Comparison of ENCODE assay signal across 17 cellular contexts in the genomic region with DNA sequence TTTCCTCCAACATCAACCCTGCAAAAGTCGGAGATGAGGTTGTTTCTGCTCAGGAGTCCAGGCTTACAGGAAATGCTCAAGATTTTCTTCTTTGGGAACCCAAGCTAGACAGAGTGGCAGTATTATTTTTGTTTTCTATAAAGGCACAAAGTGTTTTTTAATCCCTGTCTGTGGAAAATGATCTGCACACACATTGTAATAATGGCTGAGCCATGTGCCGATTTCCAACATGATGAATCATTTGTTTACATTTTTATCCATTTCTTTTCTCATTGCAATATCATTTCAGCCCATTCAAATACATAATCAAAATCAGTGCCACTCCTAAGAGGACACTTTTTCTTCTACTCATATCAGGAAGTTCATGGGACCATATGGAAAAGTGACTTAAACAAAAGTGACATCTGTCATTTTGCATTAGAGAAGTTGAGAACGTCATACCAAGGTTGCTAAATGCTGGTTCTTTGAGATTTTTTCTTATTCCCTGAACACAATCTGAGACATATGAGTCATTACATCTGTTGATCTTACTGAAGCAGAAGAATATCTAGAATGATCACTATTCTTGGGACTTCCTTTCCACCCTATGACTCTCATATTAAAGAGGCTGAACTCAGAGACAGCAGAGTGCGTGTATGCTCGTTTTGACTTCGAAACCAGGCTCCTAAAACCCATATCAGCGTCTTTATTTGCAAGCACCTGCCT. TPM values are rescaled to one million over a fixed set of nuclear protein-coding genes. Genes with fewer than 3 reads are reported as not detected.
A peak's percentile ranks its signal among the peaks of the same experiment; 100 is the strongest.
DNase-seq lines count a peak whose midpoint lies in the region; ATAC-seq and TF ChIP-seq lines count a peak whose summit lies in the region.
"Had no signal": no experiment of that assay in that cellular context is flagged by ENCODE, and none has a peak within 500 bp of the region (broad histone marks: within the 10 kb centered on the region; RNA-seq: fewer than 3 reads in every experiment).

No MANE protein-coding gene starts in this region.

- CTCF ChIA-PET in MCF 10A (lab: Yijun Ruan, JAX), result interaction anchor here (0.6 to 1.1 kb wide), 2 partner anchors 131 to 1156 kb away, joined by 3 read pairs; no protein-coding TSS in a partner anchor
- CTCF ChIA-PET in HEK293T (lab: Yijun Ruan, JAX), result interaction anchor here (0.6 to 0.7 kb wide), 2 partner anchors 27 to 109 kb away, joined by 3 read pairs; no protein-coding TSS in a partner anchor
- CTCF ChIA-PET in activated CD4-positive, alpha-beta T cell treated with anti-CD3 and anti-CD28 coated beads for 36 hours (lab: Charles Lee), result no interaction called here
- CTCF ChIA-PET in activated CD4-positive, alpha-beta memory T cell treated with anti-CD3 and anti-CD28 coated beads, Interleukin-2, amount 10 ng/mL, durations not matched to agents 7 days and 5 days (lab: Charles Lee), result interaction anchor here (1.8 kb wide), 1 partner anchor 15 kb away, joined by 3 read pairs; no protein-coding TSS in a partner anchor

- H3K4me3 Mint-ChIP-seq in MCF 10A (ENCODE audit: unreplicated experiment), result peak overlapping the region; percentile 10
- H3K4me3 Mint-ChIP-seq in activated CD4-positive, alpha-beta T cell treated with anti-CD3 and anti-CD28 coated beads for 36 hours, result no peak overlapping the region
- H3K4me3 Mint-ChIP-seq in activated CD4-positive, alpha-beta memory T cell treated with anti-CD3 and anti-CD28 coated beads, Interleukin-2, amount 10 ng/mL, durations not matched to agents 7 days and 5 days, result no peak overlapping the region
- H3K4me3 Mint-ChIP-seq: mesothelial cell of epicardium had no signal

- peak overlapping the region; percentile 38 for H3K4me2 ChIP-seq in fibroblast of lung (ENCODE audit: extremely low read depth, insufficient read depth, low read length)

- no peak overlapping the region for H3K9ac ChIP-seq in fibroblast of lung (ENCODE audit: insufficient read depth, low read length)

- TF ChIP-seq POLR2A in breast epithelium (IDR thresholded peaks at IDR 0.05), result no peak

- no peaks in the 10 kb centered on the region for H3K36me3 Mint-ChIP-seq in MCF 10A (ENCODE audit: insufficient read depth, unreplicated experiment)
- H3K36me3 Mint-ChIP-seq in activated CD4-positive, alpha-beta T cell treated with anti-CD3 and anti-CD28 coated beads for 36 hours (ENCODE audit: low read depth), result no peaks in the 10 kb centered on the region
- H3K36me3 Mint-ChIP-seq in activated CD4-positive, alpha-beta memory T cell treated with anti-CD3 and anti-CD28 coated beads, Interleukin-2, amount 10 ng/mL, durations not matched to agents 7 days and 5 days (ENCODE audit: low read depth), result no peaks in the 10 kb centered on the region
- H3K36me3 Mint-ChIP-seq: mesothelial cell of epicardium had no signal

- H3K27ac Mint-ChIP-seq in MCF 10A (ENCODE audit: low read depth, unreplicated experiment), result peak overlapping the region; percentile 40
- no peak overlapping the region for H3K27ac Mint-ChIP-seq in activated CD4-positive, alpha-beta T cell treated with anti-CD3 and anti-CD28 coated beads for 36 hours
- no peak overlapping the region for H3K27ac Mint-ChIP-seq in activated CD4-positive, alpha-beta memory T cell treated with anti-CD3 and anti-CD28 coated beads, Interleukin-2, amount 10 ng/mL, durations not matched to agents 7 days and 5 days
- H3K27ac Mint-ChIP-seq: mesothelial cell of epicardium had no signal

- ATAC-seq in activated CD4-positive, alpha-beta T cell treated with anti-CD3 and anti-CD28 coated beads for 36 hours, result no peak

- H3K27ac ChIP-seq in breast epithelium (no peak overlapping the region), SJSA1 (peak overlapping the region; percentile 79), fibroblast of lung (ENCODE audit: insufficient read depth, low read length) (no peak overlapping the region)
- H3K27ac ChIP-seq: ovary had no signal

- H3K27me3 Mint-ChIP-seq in MCF 10A (ENCODE audit: insufficient read depth, unreplicated experiment), result no peaks in the 10 kb centered on the region
- H3K27me3 Mint-ChIP-seq in activated CD4-positive, alpha-beta T cell treated with anti-CD3 and anti-CD28 coated beads for 36 hours, result peaks cover 14% of the 10 kb centered on the region
- H3K27me3 Mint-ChIP-seq in activated CD4-positive, alpha-beta memory T cell treated with anti-CD3 and anti-CD28 coated beads, Interleukin-2, amount 10 ng/mL, durations not matched to agents 7 days and 5 days, result peaks cover 20% of the 10 kb centered on the region

- TF ChIP-seq CTCF in MCF 10A (IDR thresholded peaks at IDR 0.05; ENCODE audit: unreplicated experiment) (no peak), breast epithelium (IDR thresholded peaks at IDR 0.05) (no peak), fibroblast of lung (conservative IDR thresholded peaks at IDR 0.05 in 1 of 2, IDR thresholded peaks at IDR 0.05 in 1 of 2; ENCODE audit: low read depth in 1 of 2, low read length in 2 of 2) (no peak)

- no peaks in the 10 kb centered on the region for H3K79me2 ChIP-seq in fibroblast of lung (ENCODE audit: control insufficient read depth, insufficient read depth, low read length)

- H3K9me3 ChIP-seq in breast epithelium (peaks cover 0 to 11% of the 10 kb centered on the region in 2 donors), SJSA1 (replicated peaks) (peaks cover 3% of the 10 kb centered on the region; the same call in 1 of the 2 replicates), fibroblast of lung (ENCODE audit: control insufficient read depth, insufficient read depth, low read depth, low read length) (no peaks in the 10 kb centered on the region)
- H3K9me3 ChIP-seq: ovary had no signal

- peaks cover 7% of the 10 kb centered on the region for H3K9me3 Mint-ChIP-seq in MCF 10A (ENCODE audit: unreplicated experiment)
- no peaks in the 10 kb centered on the region for H3K9me3 Mint-ChIP-seq in activated CD4-positive, alpha-beta T cell treated with anti-CD3 and anti-CD28 coated beads for 36 hours (ENCODE audit: low read depth)
- no peaks in the 10 kb centered on the region for H3K9me3 Mint-ChIP-seq in activated CD4-positive, alpha-beta memory T cell treated with anti-CD3 and anti-CD28 coated beads, Interleukin-2, amount 10 ng/mL, durations not matched to agents 7 days and 5 days

- POLR2A ChIA-PET in MCF 10A (lab: Yijun Ruan, JAX) (interaction anchor here (0.6 to 2.2 kb wide), 5 partner anchors 9 to 1011 kb away, joined by 3 to 9 read pairs (median 3); no protein-coding TSS in a partner anchor), HEK293T (lab: Yijun Ruan, JAX) (no interaction called here)
- POLR2A ChIA-PET in activated CD4-positive, alpha-beta T cell treated with anti-CD3 and anti-CD28 coated beads for 36 hours (lab: Charles Lee), result no interaction called here
- POLR2A ChIA-PET in activated CD4-positive, alpha-beta memory T cell treated with anti-CD3 and anti-CD28 coated beads, Interleukin-2, amount 10 ng/mL, durations not matched to agents 7 days and 5 days (lab: Charles Lee), result no interaction called here

- no peaks in the 10 kb centered on the region for H3K4me1 ChIP-seq in breast epithelium
- peaks cover 28% of the 10 kb centered on the region for H3K4me1 ChIP-seq in SJSA1 (replicated peaks)
- H3K4me1 ChIP-seq in fibroblast of lung (ENCODE audit: control insufficient read depth, extremely low read depth, insufficient read depth, low read length), result peaks cover 5% of the 10 kb centered on the region

- H4K20me1 ChIP-seq in fibroblast of lung (ENCODE audit: control insufficient read depth, extremely low read depth, insufficient read depth, low read length), result no peaks in the 10 kb centered on the region

- H3K27me3 ChIP-seq in breast epithelium (no peaks in the 10 kb centered on the region), SJSA1 (replicated peaks) (no peaks in the 10 kb centered on the region), fibroblast of lung (ENCODE audit: control insufficient read depth, insufficient read depth, low read length) (no peaks in the 10 kb centered on the region)
- H3K27me3 ChIP-seq: dorsolateral prefrontal cortex, ovary had no signal

- H3K4me3 ChIP-seq in breast epithelium (no peak overlapping the region), SJSA1 (no peak overlapping the region), fibroblast of lung (replicated peaks in 1 of 4; ENCODE audit: control extremely low read depth in 1 of 4, insufficient read depth in 1 of 4, low read depth in 3 of 4, low read length in 4 of 4) (no peak overlapping the region)
- H3K4me3 ChIP-seq: dorsolateral prefrontal cortex, ovary had no signal

- DNase-seq in MCF 10A (ENCODE audit: unreplicated experiment) (peak; percentile 64), breast epithelium (ENCODE audit: low spot score in 2 of 2) (no peak), SJSA1 (ENCODE audit: low read depth in 1 of 2, low spot score in 2 of 2) (peak in 1 of 2 experiments; percentile 75), fibroblast of lung (ENCODE audit: low read depth in 2 of 2) (peak; percentile 48 to 63), HEK293T (ENCODE audit: extremely low spot score) (no peak), HK-2 (ENCODE audit: unreplicated experiment) (no peak)
- DNase-seq in activated CD4-positive, alpha-beta T cell treated with anti-CD3 and anti-CD28 coated beads for 36 hours, result no peak
- no peak for DNase-seq in activated CD4-positive, alpha-beta memory T cell treated with anti-CD3 and anti-CD28 coated beads, Interleukin-2, amount 10 ng/mL, durations not matched to agents 7 days and 5 days
- DNase-seq: activated CD4-positive, alpha-beta T cell treated with anti-CD3 and anti-CD28 coated beads for 4 hours; DMS79; dorsolateral prefrontal cortex; NCI-H524 treated with DMSO at 0.1 percent for 48 hours; ovary; RPMI8226 had no signal

- H2AFZ ChIP-seq in fibroblast of lung (ENCODE audit: low read length), result no peak overlapping the region

- H3K36me3 ChIP-seq in breast epithelium (no peaks in the 10 kb centered on the region), SJSA1 (no peaks in the 10 kb centered on the region), fibroblast of lung (ENCODE audit: control insufficient read depth, insufficient read depth, low read length) (no peaks in the 10 kb centered on the region)
- H3K36me3 ChIP-seq: ovary had no signal

- intact Hi-C loops in MCF 10A (cut with micrococcal nuclease), result loop anchor here (2.0 kb wide), 1 partner anchor 24 kb away; no protein-coding TSS in a partner anchor
- intact Hi-C loops in breast epithelium (cut with DNase I; ENCODE audit: low total_unique reads), result no loop called here
- intact Hi-C loops in activated CD4-positive, alpha-beta T cell treated with anti-CD3 and anti-CD28 coated beads for 36 hours (cut with DNase I, micrococcal nuclease), result no loop called here

- BruUV-seq in MCF 10A (replicated peaks; lab: Mats Ljungman, UMichigan), result no TSS peak

- peaks cover 14% of the 10 kb centered on the region for H3K4me1 Mint-ChIP-seq in MCF 10A (ENCODE audit: insufficient read depth, unreplicated experiment)
- H3K4me1 Mint-ChIP-seq in activated CD4-positive, alpha-beta T cell treated with anti-CD3 and anti-CD28 coated beads for 36 hours, result no peaks in the 10 kb centered on the region
- no peaks in the 10 kb centered on the region for H3K4me1 Mint-ChIP-seq in activated CD4-positive, alpha-beta memory T cell treated with anti-CD3 and anti-CD28 coated beads, Interleukin-2, amount 10 ng/mL, durations not matched to agents 7 days and 5 days
- H3K4me1 Mint-ChIP-seq: mesothelial cell of epicardium had no signal

RNA-seq across cellular contexts. Expression of gene ACTA1, which starts 44.9 kb away (rescaled TPM):
- 0.42 TPM in 1 of 2 replicates, not detected in the other for total RNA-seq in MCF 10A (2022)
- under 1 TPM in 1 of 3 donors, not detected in 2; 0.33 TPM for total RNA-seq in breast epithelium
- total RNA-seq in SJSA1 (2014; rRNA removed; shearing (Covaris generic)), result not detected in 2 replicates
- not detected in 2 replicates for total RNA-seq in fibroblast of lung
- 0.06 TPM in 1 of 2 replicates, not detected in the other for polyA plus RNA-seq in fibroblast of lung
- polyA plus RNA-seq in fibroblast of lung (2012), result not detected in 2 replicates
- polyA minus RNA-seq in fibroblast of lung (ENCODE audit: low replicate concordance), result not detected in 2 replicates
- total RNA-seq in activated CD4-positive, alpha-beta T cell treated with anti-CD3 and anti-CD28 coated beads for 36 hours, result not detected
- not detected for total RNA-seq in activated CD4-positive, alpha-beta memory T cell treated with anti-CD3 and anti-CD28 coated beads, Interleukin-2, amount 10 ng/mL, durations not matched to agents 7 days and 5 days
- total RNA-seq: subcutaneous adipose tissue; T-helper 2 cell treated with Interferon-gamma antibody and Interleukin-4, amounts not matched to agents 100 ng/mL and 5 ng/mL, for 36 hours had no signal

RNA-seq across cellular contexts. Expression of gene CCSAP, which starts 46.2 kb away (rescaled TPM):
- total RNA-seq in MCF 10A (2022), result 11.3 and 13.2 TPM in 2 replicates
- total RNA-seq in breast epithelium, result 10 to 100 TPM in 1 of 3 donors, 1 to 10 TPM in 2; 6.9 to 13.5 (median 7.8) TPM
- total RNA-seq in SJSA1 (2014; rRNA removed; shearing (Covaris generic)), result 14.4 and 15.1 TPM in 2 replicates
- 5.4 and 6.9 TPM in 2 replicates for total RNA-seq in fibroblast of lung
- 4.3 and 4.4 TPM in 2 replicates for polyA plus RNA-seq in fibroblast of lung
- 3.0 and 3.3 TPM in 2 replicates for polyA plus RNA-seq in fibroblast of lung (2012)
- polyA minus RNA-seq in fibroblast of lung (ENCODE audit: low replicate concordance), result 1.0 and 1.6 TPM in 2 replicates
- total RNA-seq in activated CD4-positive, alpha-beta T cell treated with anti-CD3 and anti-CD28 coated beads for 36 hours, result 1 to 10 TPM; 7.9 to 8.4 TPM
- 10 to 100 TPM; 13.1 to 13.4 TPM for total RNA-seq in activated CD4-positive, alpha-beta memory T cell treated with anti-CD3 and anti-CD28 coated beads, Interleukin-2, amount 10 ng/mL, durations not matched to agents 7 days and 5 days

Comparison
In these comparisons a context has a peak if more than half of its experiments do, and no peak if none do; other contexts are left out.
1. DNase-seq: peak in MCF 10A (single experiment) and fibroblast of lung (2 of 2); none in breast epithelium (0 of 2), HEK293T (single experiment), HK-2 (single experiment), activated CD4-positive, alpha-beta T cell treated with anti-CD3 and anti-CD28 coated beads for 36 hours (single experiment) and activated CD4-positive, alpha-beta memory T cell treated with anti-CD3 and anti-CD28 coated beads, Interleukin-2, amount 10 ng/mL, durations not matched to agents 7 days and 5 days (single experiment).